ENCODE assay signal across 8 cellular contexts in the genomic region with DNA sequence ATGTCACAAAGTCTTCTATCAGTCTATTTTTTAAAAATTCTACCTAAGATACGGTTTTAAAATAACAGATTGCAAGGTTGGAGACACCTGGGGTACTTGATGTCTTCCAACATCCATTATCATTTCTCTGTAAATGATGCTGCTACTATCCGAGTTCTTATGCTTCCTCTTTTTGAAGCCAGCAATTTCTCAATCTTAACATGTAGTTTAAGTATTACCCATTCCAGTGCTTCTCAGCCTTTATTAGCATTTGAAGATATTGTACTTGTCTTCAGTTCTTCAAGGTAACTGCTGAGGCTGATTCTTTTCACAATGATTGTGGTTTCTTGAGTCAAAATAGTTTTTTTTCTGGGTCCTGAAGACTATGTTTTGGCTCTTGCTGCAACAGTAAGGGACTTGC.
DNase-seq lines count a peak whose midpoint lies in the region; ATAC-seq and TF ChIP-seq lines count a peak whose summit lies in the region.

No MANE protein-coding gene starts in this region.

- no TSS peak for BruUV-seq in MCF 10A (replicated peaks; lab: Mats Ljungman, UMichigan)

- H3K27me3 Mint-ChIP-seq in IgD-negative memory B cell (peaks cover 4% of the 10 kb centered on the region), MCF 10A (ENCODE audit: insufficient read depth, unreplicated experiment) (no peaks in the 10 kb centered on the region), endothelial cell (ENCODE audit: unreplicated experiment) (peaks cover 5% of the 10 kb centered on the region)

- no peak overlapping the region for H3K9ac ChIP-seq in rectal smooth muscle tissue (ENCODE audit: low read length)

- peak; percentile 15 for ATAC-seq in GM19395 (IDR thresholded peaks at IDR 0.05; ENCODE audit: unreplicated experiment)
- ATAC-seq in HG03196 (IDR thresholded peaks at IDR 0.05; ENCODE audit: unreplicated experiment) = no peak
- no peak for ATAC-seq in HG03342 (IDR thresholded peaks at IDR 0.05; ENCODE audit: unreplicated experiment)

- no peaks in the 10 kb centered on the region for H3K9me3 Mint-ChIP-seq in IgD-negative memory B cell
- H3K9me3 Mint-ChIP-seq in MCF 10A (ENCODE audit: unreplicated experiment) = no peaks in the 10 kb centered on the region
- H3K9me3 Mint-ChIP-seq in endothelial cell (ENCODE audit: unreplicated experiment) = no peaks in the 10 kb centered on the region

- peak overlapping the region; percentile 77 for H3K4me3 ChIP-seq in rectal smooth muscle tissue (ENCODE audit: low read length)

- H3K27ac ChIP-seq in rectal smooth muscle tissue (ENCODE audit: low read depth, low read length) = no peak overlapping the region

- peaks cover 7 to 12% (median 10%) of the 10 kb centered on the region in 3 donors for H3K4me1 Mint-ChIP-seq in IgD-negative memory B cell
- H3K4me1 Mint-ChIP-seq in MCF 10A (ENCODE audit: insufficient read depth, unreplicated experiment) = peaks cover 4% of the 10 kb centered on the region
- H3K4me1 Mint-ChIP-seq in endothelial cell (ENCODE audit: unreplicated experiment) = no peaks in the 10 kb centered on the region

- H3K27me3 ChIP-seq in rectal smooth muscle tissue (ENCODE audit: control insufficient read depth, insufficient read depth, low read length) = peaks cover 2% of the 10 kb centered on the region

- TF ChIP-seq CTCF in MCF 10A (IDR thresholded peaks at IDR 0.05; ENCODE audit: unreplicated experiment) (no peak), endothelial cell (IDR thresholded peaks at IDR 0.05; ENCODE audit: unreplicated experiment) (no peak)

- POLR2A ChIA-PET in MCF 10A (lab: Yijun Ruan, JAX) = interaction anchor here (0.6 to 7.2 kb wide), 6 partner anchors 78 to 213 kb away, joined by 3 to 90 read pairs (median 6); a partner anchor contains a TSS

- intact Hi-C loops in MCF 10A (cut with micrococcal nuclease) = loop anchor here (2.0 kb wide), 1 partner anchor 101 kb away; no protein-coding TSS in a partner anchor

- H3K27ac Mint-ChIP-seq in IgD-negative memory B cell = peak overlapping the region in 1 of 3 donors; percentile 53
- no peak overlapping the region for H3K27ac Mint-ChIP-seq in MCF 10A (ENCODE audit: low read depth, unreplicated experiment)
- H3K27ac Mint-ChIP-seq in endothelial cell (ENCODE audit: unreplicated experiment) = no peak overlapping the region

- H3K36me3 Mint-ChIP-seq in IgD-negative memory B cell (no peaks in the 10 kb centered on the region), MCF 10A (ENCODE audit: insufficient read depth, unreplicated experiment) (no peaks in the 10 kb centered on the region), endothelial cell (ENCODE audit: low read depth, unreplicated experiment) (no peaks in the 10 kb centered on the region)

- H3K36me3 ChIP-seq in rectal smooth muscle tissue (ENCODE audit: control insufficient read depth, insufficient read depth, low read length) = no peaks in the 10 kb centered on the region

- peaks cover 4% of the 10 kb centered on the region for H3K4me1 ChIP-seq in rectal smooth muscle tissue (ENCODE audit: control insufficient read depth, insufficient read depth, low read length)

- H3K4me3 Mint-ChIP-seq in IgD-negative memory B cell = peak overlapping the region; percentile 81 to 99 (median 94)
- peak overlapping the region; percentile 80 for H3K4me3 Mint-ChIP-seq in MCF 10A (ENCODE audit: unreplicated experiment)
- no peak overlapping the region for H3K4me3 Mint-ChIP-seq in endothelial cell (ENCODE audit: unreplicated experiment)

- DNase-seq in MCF 10A (ENCODE audit: unreplicated experiment) (no peak), NCI-H1092 (lab: John Stamatoyannopoulos, UW) (no peak), endothelial cell (ENCODE audit: low spot score) (no peak)

- CTCF ChIA-PET in MCF 10A (lab: Yijun Ruan, JAX) = interaction anchor here (0.5 to 10.4 kb wide), 15 partner anchors 11 to 208 kb away, joined by 3 to 139 read pairs (median 5); no protein-coding TSS in a partner anchor
